ENCODE assay signal across 8 cellular contexts in the genomic region with DNA sequence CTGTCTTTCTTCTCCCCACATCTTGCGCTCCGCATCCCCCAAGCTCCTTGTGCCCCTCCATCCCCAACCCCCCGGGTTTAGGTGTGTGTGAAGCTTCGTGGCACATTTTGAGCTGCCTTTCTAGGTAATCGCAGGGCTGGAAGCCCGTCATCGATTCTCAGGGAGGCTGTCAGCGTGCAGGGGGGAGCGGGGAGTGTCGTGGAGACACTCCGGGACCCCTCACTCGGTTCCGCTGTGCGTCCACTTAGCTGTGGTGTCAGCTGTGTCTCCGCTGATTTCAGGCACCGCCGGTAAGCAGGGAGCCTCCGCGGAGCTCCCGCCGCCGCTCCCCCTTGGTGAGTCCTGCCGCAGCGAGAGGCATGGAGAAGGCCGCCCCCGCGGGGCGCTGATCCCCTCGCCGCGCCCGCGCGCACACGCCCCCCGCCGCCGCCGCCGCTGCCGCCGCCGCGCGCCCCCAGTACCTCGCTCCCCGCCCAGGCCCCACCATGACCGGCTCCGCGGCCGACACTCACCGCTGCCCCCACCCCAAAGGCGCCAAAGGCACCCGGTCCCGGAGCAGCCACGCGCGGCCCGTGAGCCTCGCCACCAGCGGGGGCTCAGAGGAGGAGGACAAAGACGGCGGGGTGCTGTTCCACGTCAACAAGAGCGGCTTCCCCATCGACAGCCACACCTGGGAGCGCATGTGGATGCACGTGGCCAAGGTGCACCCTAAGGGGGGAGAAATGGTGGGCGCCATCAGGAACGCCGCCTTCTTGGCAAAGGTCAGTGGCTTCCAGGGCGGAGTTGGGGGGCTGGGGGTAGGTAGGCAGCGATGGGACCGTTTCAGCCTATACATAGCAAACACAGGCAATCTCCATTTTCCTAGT. TPM values are rescaled to one million over a fixed set of nuclear protein-coding genes. Genes with fewer than 3 reads are reported as not detected.
DNase-seq lines count a peak whose midpoint lies in the region; ATAC-seq and TF ChIP-seq lines count a peak whose summit lies in the region.

No MANE protein-coding gene starts in this region.

- no peaks in the 10 kb centered on the region for H3K36me3 ChIP-seq in SU-DHL-6 (ENCODE audit: low read length)
- H3K36me3 ChIP-seq in sigmoid colon = no peaks in the 10 kb centered on the region

- H3K27me3 Mint-ChIP-seq in activated naive CD4-positive, alpha-beta T cell treated with anti-CD3 and anti-CD28 coated beads, Interleukin-2, amount 50 U/mL, for 24 hours = peaks cover 33% of the 10 kb centered on the region
- H3K27me3 Mint-ChIP-seq in glutamatergic neuron (ENCODE audit: unreplicated experiment) = peaks cover 10% of the 10 kb centered on the region

- H3K27me3 ChIP-seq in SU-DHL-6 (ENCODE audit: low read length) (no peaks in the 10 kb centered on the region), sigmoid colon (peaks cover 0 to 28% (median 12%) of the 10 kb centered on the region in 3 donors)

- peak overlapping the region; percentile 48; the same call in 1 of the 2 replicates for H3K9ac ChIP-seq in SU-DHL-6 (ENCODE audit: low read length)

- 7 to 9% methylated on average over 74 of the region's 74 CpGs for WGBS in sigmoid colon, 2 donors

- TF ChIP-seq CTCF in SU-DHL-6 (IDR thresholded peaks at IDR 0.05; ENCODE audit: insufficient read depth, low read length, poor library complexity, severe bottlenecking) (no peak), glutamatergic neuron (IDR thresholded peaks at IDR 0.05; ENCODE audit: partially characterized antibody, unreplicated experiment) (no peak), sigmoid colon (IDR thresholded peaks at IDR 0.05) (no peak)

- no peaks in the 10 kb centered on the region for H3K9me2 ChIP-seq in SU-DHL-6 (replicated peaks; ENCODE audit: insufficient read depth, low read length)

- no peaks in the 10 kb centered on the region for H4K20me1 ChIP-seq in SU-DHL-6 (ENCODE audit: low read depth, low read length)

- no peaks in the 10 kb centered on the region for H3K9me3 Mint-ChIP-seq in activated naive CD4-positive, alpha-beta T cell treated with anti-CD3 and anti-CD28 coated beads, Interleukin-2, amount 50 U/mL, for 24 hours
- H3K9me3 Mint-ChIP-seq in glutamatergic neuron (ENCODE audit: unreplicated experiment) = peaks cover 18% of the 10 kb centered on the region

- intact Hi-C loops in sigmoid colon (cut with DNase I) = no loop called here

- H3K79me2 ChIP-seq in SU-DHL-6 (ENCODE audit: insufficient read depth, low read length) = no peaks in the 10 kb centered on the region

- H3K36me3 Mint-ChIP-seq in activated naive CD4-positive, alpha-beta T cell treated with anti-CD3 and anti-CD28 coated beads, Interleukin-2, amount 50 U/mL, for 24 hours = no peaks in the 10 kb centered on the region
- no peaks in the 10 kb centered on the region for H3K36me3 Mint-ChIP-seq in glutamatergic neuron (ENCODE audit: unreplicated experiment)

- H3K4me3 Mint-ChIP-seq in activated naive CD4-positive, alpha-beta T cell treated with anti-CD3 and anti-CD28 coated beads, Interleukin-2, amount 50 U/mL, for 24 hours = peak overlapping the region; percentile 78
- H3K4me3 Mint-ChIP-seq in glutamatergic neuron (ENCODE audit: unreplicated experiment) = peak overlapping the region; percentile 95

- no peak for ATAC-seq in HG02763 (IDR thresholded peaks at IDR 0.05; ENCODE audit: unreplicated experiment)

- H2AFZ ChIP-seq in SU-DHL-6 (ENCODE audit: low read depth, low read length, severe bottlenecking) = peak overlapping the region; percentile 69

- H3K4me1 Mint-ChIP-seq in activated naive CD4-positive, alpha-beta T cell treated with anti-CD3 and anti-CD28 coated beads, Interleukin-2, amount 50 U/mL, for 24 hours = peaks cover 11% of the 10 kb centered on the region
- H3K4me1 Mint-ChIP-seq in glutamatergic neuron (ENCODE audit: low read depth, unreplicated experiment) = peaks cover 31% of the 10 kb centered on the region

- H3F3A ChIP-seq in SU-DHL-6 (ENCODE audit: insufficient read depth) = no peaks in the 10 kb centered on the region

- no peak for TF ChIP-seq EP300 in sigmoid colon (IDR thresholded peaks at IDR 0.05)

- H3K27ac ChIP-seq in SU-DHL-6 (ENCODE audit: low read depth, low read length) (no peak overlapping the region), sigmoid colon (peak overlapping the region in 2 of 4 donors; percentile 45 to 51)

- H3K4me1 ChIP-seq in sigmoid colon = peaks cover 0 to 23% (median 19%) of the 10 kb centered on the region in 4 donors

- peak overlapping the region; percentile 48 for H3K4me3 ChIP-seq in SU-DHL-6 (ENCODE audit: insufficient read depth, low read length, poor library complexity, severe bottlenecking)
- H3K4me3 ChIP-seq in sigmoid colon = peak overlapping the region; percentile 28 to 59 (median 48)

- H3K4me2 ChIP-seq in SU-DHL-6 (ENCODE audit: low read depth, low read length, poor library complexity, severe bottlenecking) = peak overlapping the region; percentile 70

- no peak overlapping the region for H3K27ac Mint-ChIP-seq in activated naive CD4-positive, alpha-beta T cell treated with anti-CD3 and anti-CD28 coated beads, Interleukin-2, amount 50 U/mL, for 24 hours
- peak overlapping the region; percentile 66 for H3K27ac Mint-ChIP-seq in glutamatergic neuron (ENCODE audit: unreplicated experiment)

- TF ChIP-seq POLR2A in sigmoid colon (IDR thresholded peaks at IDR 0.05) = no peak

- H3K9me3 ChIP-seq in SU-DHL-6 (ENCODE audit: insufficient read depth, low read length) (no peaks in the 10 kb centered on the region), sigmoid colon (no peaks in the 10 kb centered on the region)

- no peak for DNase-seq in activated naive CD4-positive, alpha-beta T cell (lab: John Stamatoyannopoulos, UW)
- peak; percentile 33 for DNase-seq in glutamatergic neuron
- no peak for DNase-seq in sigmoid colon
- DNase-seq in stimulated activated CD4-positive, alpha-beta T cell treated with anti-CD3 and anti-CD28 coated beads, Interleukin-4, amount 100 ng/mL, for 24 hours = no peak
- DNase-seq in hippocampal formation (lab: John Stamatoyannopoulos, UW) = no peak

RNA-seq across cellular contexts. Expression of a gene that starts 0.9 kb away (rescaled TPM):
- total RNA-seq in glutamatergic neuron (ENCODE audit: unreplicated experiment) (59.8 TPM), sigmoid colon (1 to 10 TPM in 2 of 4 donors, under 1 TPM in 2; 0.16 to 2.1 (median 0.83) TPM)
- polyA plus RNA-seq in sigmoid colon = under 1 TPM; under 0.01 to 0.86 (median 0.23) TPM

Comparison
In these comparisons a context has a peak if more than half of its experiments do, and no peak if none do; other contexts are left out.
1. RNA of a gene that starts 0.9 kb away (total RNA-seq): 59.8 TPM in glutamatergic neuron (single experiment); 0.16 to 2.1 TPM in sigmoid colon; every median in the first group is over 10 times any median in the second.